Comparison of ENCODE assay signal across 8 cellular contexts in genomic region chr19:23395041-23395721, GRCh38. TPM values are rescaled to one million over a fixed set of nuclear protein-coding genes. Genes with fewer than 3 reads are reported as not detected.
A peak's percentile ranks its signal among the peaks of the same experiment; 100 is the strongest.
DNase-seq lines count a peak whose midpoint lies in the region; ATAC-seq and TF ChIP-seq lines count a peak whose summit lies in the region.

Gene ZNF91, minus strand, starts transcription at chr19:23395471. Its CDS starts 117 bp downstream, at chr19:23395354.

- H3K4me3 ChIP-seq in ectodermal cell (ENCODE audit: insufficient read depth, low read depth, low read length): peak within 1 kb of the TSS; percentile 85
- peak within 1 kb of the TSS; percentile 81 for H3K4me3 ChIP-seq in lower lobe of right lung

- peaks cover 50% of the 10 kb centered on the region for H3K36me3 Mint-ChIP-seq in activated CD8-positive, alpha-beta T cell treated with anti-CD3 and anti-CD28 coated beads, Interleukin-2, amount 10 ng/mL, durations not matched to agents 7 days and 5 days (ENCODE audit: low read depth)

- no peaks in the 10 kb centered on the region for H3K27me3 ChIP-seq in ectodermal cell (ENCODE audit: control insufficient read depth, insufficient read depth, low read length, poor library complexity, severe bottlenecking)
- no peaks in the 10 kb centered on the region for H3K27me3 ChIP-seq in lower lobe of right lung (ENCODE audit: low read depth)

- H3K27ac Mint-ChIP-seq in activated CD8-positive, alpha-beta T cell treated with anti-CD3 and anti-CD28 coated beads, Interleukin-2, amount 10 ng/mL, durations not matched to agents 7 days and 5 days: peak within 1 kb of the TSS; percentile 98

- no peak for TF ChIP-seq CTCF in lower lobe of right lung (IDR thresholded peaks at IDR 0.05)

- peaks cover 15% of the 10 kb centered on the region for H3K4me1 Mint-ChIP-seq in activated CD8-positive, alpha-beta T cell treated with anti-CD3 and anti-CD28 coated beads, Interleukin-2, amount 10 ng/mL, durations not matched to agents 7 days and 5 days (ENCODE audit: low read depth)

- H3K9me3 ChIP-seq in ectodermal cell (ENCODE audit: control insufficient read depth, low read length) (no peaks in the 10 kb centered on the region), lower lobe of right lung (no peaks in the 10 kb centered on the region)

- CTCF ChIA-PET in activated CD8-positive, alpha-beta T cell treated with anti-CD3 and anti-CD28 coated beads, Interleukin-2, amount 10 ng/mL, durations not matched to agents 7 days and 5 days (lab: Charles Lee): interaction anchor here (0.7 kb wide), 1 partner anchor 122 kb away, joined by 3 read pairs; no protein-coding TSS in a partner anchor

- H3K9me3 Mint-ChIP-seq in activated CD8-positive, alpha-beta T cell treated with anti-CD3 and anti-CD28 coated beads, Interleukin-2, amount 10 ng/mL, durations not matched to agents 7 days and 5 days (ENCODE audit: insufficient read depth): peaks cover 33% of the 10 kb centered on the region

- intact Hi-C loops in lower lobe of right lung (cut with DNase I): no loop called here

- H3K4me1 ChIP-seq in ectodermal cell (ENCODE audit: control insufficient read depth, insufficient read depth, low read length) (peaks cover 4% of the 10 kb centered on the region), lower lobe of right lung (peaks cover 36% of the 10 kb centered on the region)

- H3K27me3 Mint-ChIP-seq in activated CD8-positive, alpha-beta T cell treated with anti-CD3 and anti-CD28 coated beads, Interleukin-2, amount 10 ng/mL, durations not matched to agents 7 days and 5 days (ENCODE audit: low read depth): no peaks in the 10 kb centered on the region

- H3K4me3 Mint-ChIP-seq in activated CD8-positive, alpha-beta T cell treated with anti-CD3 and anti-CD28 coated beads, Interleukin-2, amount 10 ng/mL, durations not matched to agents 7 days and 5 days: peak within 1 kb of the TSS; percentile 97

- peak; percentile 98 for ATAC-seq in GM19043 (IDR thresholded peaks at IDR 0.05; ENCODE audit: low read depth, unreplicated experiment)
- peak; percentile 97 for ATAC-seq in HG03378 (IDR thresholded peaks at IDR 0.05; ENCODE audit: unreplicated experiment)
- ATAC-seq in activated CD8-positive, alpha-beta T cell treated with anti-CD3 and anti-CD28 coated beads, Interleukin-2, amount 10 ng/mL, durations not matched to agents 7 days and 5 days: peak; percentile 98
- peak; percentile 99 for ATAC-seq in lower lobe of right lung

- WGBS in ectodermal cell, 2 experiments: 0% methylated on average over 32 of the region's 32 CpGs

- POLR2A ChIA-PET in activated CD8-positive, alpha-beta T cell treated with anti-CD3 and anti-CD28 coated beads, Interleukin-2, amount 10 ng/mL, durations not matched to agents 7 days and 5 days (lab: Charles Lee): interaction anchor here (0.7 to 2.4 kb wide), 15 partner anchors 8 to 1342 kb away, joined by 3 to 30 read pairs (median 4); partner anchors contain the start of genes ZNF254, ZNF257, ZNF675 and ZNF681

- H3K27ac ChIP-seq in ectodermal cell (ENCODE audit: insufficient read depth, low read depth, low read length, poor library complexity, severe bottlenecking): peak within 1 kb of the TSS; percentile 99
- peak within 1 kb of the TSS; percentile 96 for H3K27ac ChIP-seq in lower lobe of right lung

- H3K36me3 ChIP-seq in ectodermal cell (ENCODE audit: control insufficient read depth, insufficient read depth, low read length) (peaks cover 6% of the 10 kb centered on the region), lower lobe of right lung (no peaks in the 10 kb centered on the region)

- DNase-seq in Ammon's horn (ENCODE audit: low spot score) (peak; percentile 99), NCI-H526 (lab: John Stamatoyannopoulos, UW) (peak; percentile 94 to 95), lower lobe of right lung (peak; percentile 96)
- peak; percentile 96 for DNase-seq in activated CD8-positive, alpha-beta T cell treated with anti-CD3 and anti-CD28 coated beads, Interleukin-2, amount 10 ng/mL, durations not matched to agents 7 days and 5 days
- peak; percentile 78 to 90 (median 89) for DNase-seq in stimulated activated CD4-positive, alpha-beta T cell treated with anti-CD3 and anti-CD28 coated beads, TNF-alpha, amount 100 ng/mL, for 24 hours (ENCODE audit: low read depth in 3 of 3)

RNA-seq across cellular contexts. Expression of gene ZNF91, which starts in this region (rescaled TPM):
- 10 to 100 TPM; 32.0 to 35.8 TPM for total RNA-seq in activated CD8-positive, alpha-beta T cell treated with anti-CD3 and anti-CD28 coated beads, Interleukin-2, amount 10 ng/mL, durations not matched to agents 7 days and 5 days
- 46.0 TPM for polyA plus RNA-seq in ectodermal cell (2013, experiment 1 of 4)
- 45.0 TPM for polyA plus RNA-seq in ectodermal cell (2013, experiment 2 of 4)
- polyA plus RNA-seq in ectodermal cell (2013, experiment 3 of 4): 36.8 TPM
- 43.2 TPM for polyA plus RNA-seq in ectodermal cell (2013, experiment 4 of 4)
- 54.2 TPM for total RNA-seq in lower lobe of right lung

Comparison
In these comparisons a context has a peak if more than half of its experiments do, and no peak if none do; other contexts are left out.
1. Peak in every context shown above with its lines: DNase-seq, ATAC-seq, H3K4me3 ChIP-seq and H3K27ac ChIP-seq.